ENCODE assay signal across 21 cellular contexts in the genomic region with DNA sequence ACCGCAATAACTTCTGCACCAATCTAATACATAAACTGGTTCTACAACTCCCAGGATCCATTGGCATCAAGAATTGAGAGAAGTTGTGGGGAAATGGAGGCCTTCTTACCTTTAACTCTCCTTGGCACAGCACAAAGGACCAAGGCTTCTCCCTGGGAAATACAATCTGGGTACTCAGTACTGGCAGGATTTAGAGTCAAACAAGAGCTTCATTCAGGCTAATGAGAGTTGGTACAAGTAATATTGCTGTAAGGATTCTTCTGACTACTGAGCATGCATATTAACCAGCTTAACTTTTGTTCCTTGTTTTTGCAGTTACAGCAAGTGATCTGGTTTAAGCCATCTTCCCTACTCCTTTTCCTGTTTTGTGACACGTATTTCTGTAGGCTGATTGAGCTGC.
DNase-seq lines count a peak whose midpoint lies in the region; ATAC-seq and FAIRE-seq lines count a peak whose summit lies in the region.
"Had no signal": no experiment of that assay in that cellular context is flagged by ENCODE, and none has a peak within 500 bp of the region (broad histone marks: within the 10 kb centered on the region; RNA-seq: fewer than 3 reads in every experiment).

No MANE protein-coding gene starts in this region.

- no peak for ATAC-seq in activated naive CD4-positive, alpha-beta T cell treated with anti-CD3 and anti-CD28 coated beads, Interleukin-2, amount 50 U/mL, for 72 hours
- no peak for ATAC-seq in left ventricle myocardium superior
- ATAC-seq: GM23338 had no signal

- no peaks in the 10 kb centered on the region for H3K27me3 Mint-ChIP-seq in activated naive CD4-positive, alpha-beta T cell treated with anti-CD3 and anti-CD28 coated beads, Interleukin-2, amount 10 ng/mL, durations not matched to agents 7 days and 5 days
- H3K27me3 Mint-ChIP-seq: CD4-positive, CD25-positive, alpha-beta regulatory T cell; IgD-negative memory B cell had no signal

- no peak for FAIRE-seq in frontal cortex (lab: Jason Lieb, UNC)
- FAIRE-seq: GM12891, RCC 7860 had no signal

- peaks cover 49% of the 10 kb centered on the region for H3K36me3 Mint-ChIP-seq in activated naive CD4-positive, alpha-beta T cell treated with anti-CD3 and anti-CD28 coated beads, Interleukin-2, amount 10 ng/mL, durations not matched to agents 7 days and 5 days
- H3K36me3 Mint-ChIP-seq in activated naive CD4-positive, alpha-beta T cell treated with anti-CD3 and anti-CD28 coated beads, Interleukin-2, amount 50 U/mL, for 72 hours, result peaks cover 10 to 20% of the 10 kb centered on the region in 2 donors
- H3K36me3 Mint-ChIP-seq: IgD-negative memory B cell had no signal

- peaks cover 58% of the 10 kb centered on the region for H3K4me1 Mint-ChIP-seq in activated naive CD4-positive, alpha-beta T cell treated with anti-CD3 and anti-CD28 coated beads, Interleukin-2, amount 10 ng/mL, durations not matched to agents 7 days and 5 days
- H3K4me1 Mint-ChIP-seq: GM23338, IgD-negative memory B cell had no signal

- H3K4me3 Mint-ChIP-seq in activated naive CD4-positive, alpha-beta T cell treated with anti-CD3 and anti-CD28 coated beads, Interleukin-2, amount 10 ng/mL, durations not matched to agents 7 days and 5 days, result no peak overlapping the region
- H3K4me3 Mint-ChIP-seq: GM23338, IgD-negative memory B cell had no signal

- H3K27ac Mint-ChIP-seq in activated naive CD4-positive, alpha-beta T cell treated with anti-CD3 and anti-CD28 coated beads, Interleukin-2, amount 10 ng/mL, durations not matched to agents 7 days and 5 days, result peak overlapping the region; percentile 88
- no peak overlapping the region for H3K27ac Mint-ChIP-seq in activated naive CD4-positive, alpha-beta T cell treated with anti-CD3 and anti-CD28 coated beads, Interleukin-2, amount 50 U/mL, for 72 hours
- H3K27ac Mint-ChIP-seq: CD4-positive, CD25-positive, alpha-beta regulatory T cell; GM23338; IgD-negative memory B cell had no signal

- intact Hi-C loops in left ventricle myocardium superior (cut with micrococcal nuclease), result no loop called here

- CTCF ChIA-PET in activated naive CD4-positive, alpha-beta T cell treated with anti-CD3 and anti-CD28 coated beads, Interleukin-2, amount 10 ng/mL, durations not matched to agents 7 days and 5 days (lab: Charles Lee), result interaction anchor here (1.0 kb wide), 1 partner anchor 204 kb away, joined by 3 read pairs; no protein-coding TSS in a partner anchor

- no peak for DNase-seq in activated naive CD4-positive, alpha-beta T cell treated with anti-CD3 and anti-CD28 coated beads, Interleukin-2, amount 10 ng/mL, durations not matched to agents 7 days and 5 days
- no peak for DNase-seq in activated naive CD4-positive, alpha-beta T cell treated with anti-CD3 and anti-CD28 coated beads, Interleukin-2, amount 50 U/mL, for 72 hours (ENCODE audit: low spot score in 2 of 2)
- DNase-seq in medulla oblongata (ENCODE audit: extremely low spot score) (peak; percentile 63), superior temporal gyrus (ENCODE audit: extremely low spot score) (peak; percentile 52), frontal cortex (ENCODE audit: low spot score in 2 of 2) (no peak), left ventricle myocardium superior (no peak)
- DNase-seq in stimulated activated CD4-positive, alpha-beta T cell treated with anti-CD3 and anti-CD28 coated beads, Interleukin-4, amount 100 ng/mL, for 4 hours, result no peak
- DNase-seq: DMS79, NCI-H1105, NCI-H146, NCI-H2029, NCI-H2171, NCI-H524 treated with DMSO at 0.1 percent for 48 hours, NCI-H82, SJCRH30 had no signal

- H3K27ac ChIP-seq in angular gyrus (ENCODE audit: low read depth, low read length), result peak overlapping the region; percentile 15
- H3K27ac ChIP-seq: SJCRH30 had no signal

- peaks cover 24% of the 10 kb centered on the region for H3K9me3 Mint-ChIP-seq in activated naive CD4-positive, alpha-beta T cell treated with anti-CD3 and anti-CD28 coated beads, Interleukin-2, amount 10 ng/mL, durations not matched to agents 7 days and 5 days
- peaks cover 14 to 15% of the 10 kb centered on the region in 2 donors for H3K9me3 Mint-ChIP-seq in activated naive CD4-positive, alpha-beta T cell treated with anti-CD3 and anti-CD28 coated beads, Interleukin-2, amount 50 U/mL, for 72 hours
- H3K9me3 Mint-ChIP-seq: GM23338 had no signal

Comparison
In these comparisons a context has a peak if more than half of its experiments do, and no peak if none do; other contexts are left out.
1. DNase-seq: peak in medulla oblongata (single experiment) and superior temporal gyrus (single experiment); none in activated naive CD4-positive, alpha-beta T cell treated with anti-CD3 and anti-CD28 coated beads, Interleukin-2, amount 10 ng/mL, durations not matched to agents 7 days and 5 days (single experiment), activated naive CD4-positive, alpha-beta T cell treated with anti-CD3 and anti-CD28 coated beads, Interleukin-2, amount 50 U/mL, for 72 hours (0 of 2), stimulated activated CD4-positive, alpha-beta T cell treated with anti-CD3 and anti-CD28 coated beads, Interleukin-4, amount 100 ng/mL, for 4 hours (0 of 2), frontal cortex (0 of 2) and left ventricle myocardium superior (single experiment).